8 cellular contexts compared by ENCODE assay signal in genomic region chr7:1457949-1458675, GRCh38. TPM values are rescaled to one million over a fixed set of nuclear protein-coding genes. Genes with fewer than 3 reads are reported as not detected.
DNase-seq lines count a peak whose midpoint lies in the region; ATAC-seq lines count a peak whose summit lies in the region.

No MANE protein-coding gene starts in this region.

- H3K27ac Mint-ChIP-seq in activated CD4-positive, alpha-beta memory T cell treated with anti-CD3 and anti-CD28 coated beads for 36 hours, result no peak overlapping the region
- peak overlapping the region in 1 of 2 donors; percentile 19 for H3K27ac Mint-ChIP-seq in stimulated activated naive CD8-positive, alpha-beta T cell treated with anti-CD3 and anti-CD28 coated beads, Interleukin-15, amount 100 ng/mL, for 72 hours

- peak overlapping the region; percentile 13 for H3K4me3 ChIP-seq in iPS-11a (ENCODE audit: low read depth, low read length)

- no peak for ATAC-seq in stimulated activated naive CD8-positive, alpha-beta T cell treated with anti-CD3 and anti-CD28 coated beads, Interleukin-15, amount 100 ng/mL, for 72 hours
- ATAC-seq in HG02798 (IDR thresholded peaks at IDR 0.05; ENCODE audit: poor library complexity, unreplicated experiment), result no peak

- DNase-seq in NCI-H146 (lab: John Stamatoyannopoulos, UW) (peak; percentile 19), NCI-H146 treated with DMSO at 0.1 percent for 48 hours (lab: John Stamatoyannopoulos, UW; ENCODE audit: unreplicated experiment) (no peak), NCI-H2029 (lab: John Stamatoyannopoulos, UW) (no peak), glomerular visceral epithelial cell (ENCODE audit: extremely low spot score) (no peak)
- DNase-seq in activated CD4-positive, alpha-beta memory T cell treated with anti-CD3 and anti-CD28 coated beads for 36 hours, result no peak
- no peak for DNase-seq in stimulated activated naive CD8-positive, alpha-beta T cell treated with anti-CD3 and anti-CD28 coated beads, Interleukin-15, amount 100 ng/mL, for 72 hours

- peaks cover 9% of the 10 kb centered on the region for H3K4me1 Mint-ChIP-seq in activated CD4-positive, alpha-beta memory T cell treated with anti-CD3 and anti-CD28 coated beads for 36 hours (ENCODE audit: low read depth)
- peaks cover 39% of the 10 kb centered on the region for H3K4me1 Mint-ChIP-seq in stimulated activated naive CD8-positive, alpha-beta T cell treated with anti-CD3 and anti-CD28 coated beads, Interleukin-15, amount 100 ng/mL, for 72 hours

- H3K9me3 Mint-ChIP-seq in activated CD4-positive, alpha-beta memory T cell treated with anti-CD3 and anti-CD28 coated beads for 36 hours, result no peaks in the 10 kb centered on the region
- no peaks in the 10 kb centered on the region for H3K9me3 Mint-ChIP-seq in stimulated activated naive CD8-positive, alpha-beta T cell treated with anti-CD3 and anti-CD28 coated beads, Interleukin-15, amount 100 ng/mL, for 72 hours

- no peaks in the 10 kb centered on the region for H3K36me3 Mint-ChIP-seq in activated CD4-positive, alpha-beta memory T cell treated with anti-CD3 and anti-CD28 coated beads for 36 hours

- peak overlapping the region; percentile 43 for H3K4me3 Mint-ChIP-seq in activated CD4-positive, alpha-beta memory T cell treated with anti-CD3 and anti-CD28 coated beads for 36 hours
- H3K4me3 Mint-ChIP-seq in stimulated activated naive CD8-positive, alpha-beta T cell treated with anti-CD3 and anti-CD28 coated beads, Interleukin-15, amount 100 ng/mL, for 72 hours, result peak overlapping the region; percentile 51 to 87

- CTCF ChIA-PET in activated CD4-positive, alpha-beta memory T cell treated with anti-CD3 and anti-CD28 coated beads for 36 hours (lab: Charles Lee), result interaction anchor here (1.0 kb wide), 1 partner anchor 26 kb away, joined by 3 read pairs; no protein-coding TSS in a partner anchor

- intact Hi-C loops in activated CD4-positive, alpha-beta memory T cell treated with anti-CD3 and anti-CD28 coated beads for 36 hours (cut with micrococcal nuclease), result loop anchor here (5.0 kb wide), 1 partner anchor 74 kb away; the partner anchor contains the start of gene MAFK

- no peaks in the 10 kb centered on the region for H3K27me3 Mint-ChIP-seq in activated CD4-positive, alpha-beta memory T cell treated with anti-CD3 and anti-CD28 coated beads for 36 hours
- peaks cover 13% of the 10 kb centered on the region for H3K27me3 Mint-ChIP-seq in stimulated activated naive CD8-positive, alpha-beta T cell treated with anti-CD3 and anti-CD28 coated beads, Interleukin-15, amount 100 ng/mL, for 72 hours

- POLR2A ChIA-PET in activated CD4-positive, alpha-beta memory T cell treated with anti-CD3 and anti-CD28 coated beads for 36 hours (lab: Charles Lee), result no interaction called here

RNA-seq across cellular contexts. Expression of gene MICALL2, which starts 1.2 kb away (rescaled TPM):
- 1 to 10 TPM; 4.3 to 6.0 TPM for total RNA-seq in activated CD4-positive, alpha-beta memory T cell treated with anti-CD3 and anti-CD28 coated beads for 36 hours

RNA-seq across cellular contexts. Expression of gene INTS1, which starts 46.1 kb away (rescaled TPM):
- 10 to 100 TPM; 86.4 to 92.5 TPM for total RNA-seq in activated CD4-positive, alpha-beta memory T cell treated with anti-CD3 and anti-CD28 coated beads for 36 hours
